19 cellular contexts compared by ENCODE assay signal in the genomic region with DNA sequence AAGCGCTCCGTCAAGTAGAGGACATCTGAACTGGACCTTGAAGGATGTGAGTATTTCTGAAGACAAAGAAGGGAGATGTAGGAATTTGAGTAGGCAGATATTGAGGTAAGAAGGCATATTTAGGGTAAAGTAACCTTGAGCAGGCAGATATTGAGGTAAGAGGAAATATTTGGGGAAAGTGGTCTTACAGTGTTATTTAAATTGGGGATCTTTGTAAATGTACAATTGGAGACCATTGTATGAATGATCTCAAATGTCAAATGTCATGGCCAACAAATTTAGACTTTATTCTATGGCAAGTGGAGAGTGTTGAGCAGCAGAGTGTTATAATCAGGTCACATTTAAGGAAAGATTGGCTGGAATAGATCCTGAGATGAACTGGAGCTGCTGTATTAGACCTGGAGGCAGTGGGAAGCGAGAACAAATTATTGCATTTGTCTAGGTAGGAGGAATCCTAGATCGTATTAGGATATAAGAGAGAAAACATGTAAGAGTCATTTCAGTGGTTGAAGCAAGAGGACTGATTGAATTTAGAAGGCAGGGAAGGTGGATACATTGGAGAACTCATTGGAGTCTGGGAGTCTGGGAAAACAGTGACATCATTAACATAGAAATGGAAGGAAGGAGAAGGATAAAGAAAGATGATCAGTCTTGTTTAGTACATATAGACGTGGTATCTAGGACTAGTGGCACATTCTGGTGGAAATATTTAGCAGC.
DNase-seq lines count a peak whose midpoint lies in the region; ATAC-seq, FAIRE-seq and TF ChIP-seq lines count a peak whose summit lies in the region.
"Had no signal": no experiment of that assay in that cellular context is flagged by ENCODE, and none has a peak within 500 bp of the region (broad histone marks: within the 10 kb centered on the region; RNA-seq: fewer than 3 reads in every experiment).

No MANE protein-coding gene starts in this region.

- H3K4me3 Mint-ChIP-seq in stimulated activated naive CD8-positive, alpha-beta T cell treated with anti-CD3 and anti-CD28 coated beads, Interleukin-15, Interleukin-2, amounts not matched to agents 100 ng/mL and 50 ng/mL, for 24 hours = no peak overlapping the region
- H3K4me3 Mint-ChIP-seq: H9 had no signal

- H4K20me1 ChIP-seq in MM.1S (ENCODE audit: insufficient read depth, low read length) = no peaks in the 10 kb centered on the region
- no peaks in the 10 kb centered on the region for H4K20me1 ChIP-seq in endothelial cell of umbilical vein (replicated peaks; ENCODE audit: control insufficient read depth, extremely low read depth, insufficient read depth, low read length)

- POLR2A ChIA-PET in endothelial cell of umbilical vein (lab: Charles Lee) = no interaction called here

- peaks cover 21% of the 10 kb centered on the region for H3K4me1 Mint-ChIP-seq in stimulated activated naive CD8-positive, alpha-beta T cell treated with anti-CD3 and anti-CD28 coated beads, Interleukin-15, Interleukin-2, amounts not matched to agents 100 ng/mL and 50 ng/mL, for 24 hours (ENCODE audit: low read depth)

- H2AFZ ChIP-seq in MM.1S (ENCODE audit: low read length) (no peak overlapping the region), endothelial cell of umbilical vein (ENCODE audit: low read depth, low read length) (no peak overlapping the region)

- H3K9me3 ChIP-seq in MM.1S (replicated peaks; ENCODE audit: insufficient read depth, low read length) (no peaks in the 10 kb centered on the region), endothelial cell of umbilical vein (replicated peaks; ENCODE audit: control insufficient read depth, insufficient read depth, low read length) (no peaks in the 10 kb centered on the region)
- H3K9me3 ChIP-seq: Caco-2, MG63 had no signal

- intact Hi-C loops in endothelial cell of umbilical vein (cut with micrococcal nuclease) = no loop called here

- no peaks in the 10 kb centered on the region for H3K36me3 Mint-ChIP-seq in stimulated activated naive CD8-positive, alpha-beta T cell treated with anti-CD3 and anti-CD28 coated beads, Interleukin-15, Interleukin-2, amounts not matched to agents 100 ng/mL and 50 ng/mL, for 24 hours (ENCODE audit: low read depth)
- H3K36me3 Mint-ChIP-seq: CD4-positive, CD25-positive, alpha-beta regulatory T cell had no signal

- H3K9me1 ChIP-seq in endothelial cell of umbilical vein (replicated peaks; ENCODE audit: control insufficient read depth, extremely low read depth, insufficient read depth, low read length) = no peaks in the 10 kb centered on the region

- in situ Hi-C loops in brain microvascular endothelial cell (cut with HindIII; ENCODE audit: low pct_ligation_motif_present, low sequenced_read_pairs) = no loop called here

- no peak for DNase-seq in stimulated activated naive CD8-positive, alpha-beta T cell treated with anti-CD3 and anti-CD28 coated beads, Interleukin-15, Interleukin-2, amounts not matched to agents 100 U/mL and 50 U/mL, for 24 hours
- DNase-seq in MM.1S = no peak
- no peak for DNase-seq in endothelial cell of umbilical vein (ENCODE audit: low read depth, low spot score)
- DNase-seq in brain microvascular endothelial cell = no peak
- DNase-seq in left lobe of liver (ENCODE audit: low spot score) = no peak
- DNase-seq in DMS79 treated with DMSO at 0.1 percent for 48 hours (lab: John Stamatoyannopoulos, UW) = no peak
- DNase-seq: Caco-2; CD4-positive, CD25-positive, alpha-beta regulatory T cell; H9; KBM-7; MG63; NCI-H1092 treated with DMSO at 0.1 percent for 48 hours; NCI-H510A treated with DMSO at 0.1 percent for 48 hours; NCI-H82; Right ventricle myocardium superior had no signal

- no peaks in the 10 kb centered on the region for H3K9me2 ChIP-seq in MM.1S (replicated peaks; ENCODE audit: insufficient read depth, low read length)

- H3K27me3 Mint-ChIP-seq in stimulated activated naive CD8-positive, alpha-beta T cell treated with anti-CD3 and anti-CD28 coated beads, Interleukin-15, Interleukin-2, amounts not matched to agents 100 ng/mL and 50 ng/mL, for 24 hours = peaks cover 21% of the 10 kb centered on the region

- BruUV-seq in endothelial cell of umbilical vein (replicated peaks; lab: Mats Ljungman, UMichigan) = no TSS peak

- H3K4me1 ChIP-seq in MM.1S (ENCODE audit: low read length) = peaks cover 11% of the 10 kb centered on the region
- H3K4me1 ChIP-seq in endothelial cell of umbilical vein (ENCODE audit: control insufficient read depth, extremely low read depth, insufficient read depth, low read length) = peaks cover 19% of the 10 kb centered on the region
- H3K4me1 ChIP-seq: Caco-2 had no signal

- no peak for ATAC-seq in stimulated activated naive CD8-positive, alpha-beta T cell treated with anti-CD3 and anti-CD28 coated beads, Interleukin-15, Interleukin-2, amounts not matched to agents 100 U/mL and 50 U/mL, for 24 hours
- no peak for ATAC-seq in GM21528 (IDR thresholded peaks at IDR 0.05; ENCODE audit: low FRiP score, unreplicated experiment)
- ATAC-seq in left lobe of liver = no peak
- ATAC-seq: Panc1 had no signal

- dilution Hi-C loops in endothelial cell of umbilical vein (cut with MboI; ENCODE audit: extremely low pct_ligation_motif_present, low sequenced_read_pairs) = no loop called here

- peaks cover 16% of the 10 kb centered on the region for H3F3A ChIP-seq in MM.1S (ENCODE audit: insufficient read depth, low read length)

- H3K36me3 ChIP-seq in MM.1S (replicated peaks; ENCODE audit: insufficient read depth, low read length) (no peaks in the 10 kb centered on the region), endothelial cell of umbilical vein (ENCODE audit: control insufficient read depth in 2 of 2, extremely low read depth in 1 of 2, insufficient read depth in 2 of 2, low read length in 2 of 2) (no peaks in the 10 kb centered on the region), brain microvascular endothelial cell (replicated peaks) (no peaks in the 10 kb centered on the region)

- no peak for TF ChIP-seq POLR2A in endothelial cell of umbilical vein (IDR thresholded peaks at IDR 0.05; ENCODE audit: low read depth, low read length)

- no peak for FAIRE-seq in endothelial cell of umbilical vein (lab: Jason Lieb, UNC)

- H3K9me3 Mint-ChIP-seq in stimulated activated naive CD8-positive, alpha-beta T cell treated with anti-CD3 and anti-CD28 coated beads, Interleukin-15, Interleukin-2, amounts not matched to agents 100 ng/mL and 50 ng/mL, for 24 hours = no peaks in the 10 kb centered on the region
- H3K9me3 Mint-ChIP-seq: H9 had no signal

- peak overlapping the region; percentile 76 for H3K4me2 ChIP-seq in MM.1S (ENCODE audit: low read depth, low read length)
- peak overlapping the region; percentile 46 for H3K4me2 ChIP-seq in endothelial cell of umbilical vein (ENCODE audit: insufficient read depth, low read length)

- H3K9ac ChIP-seq in MM.1S (ENCODE audit: low read length) = no peak overlapping the region
- H3K9ac ChIP-seq in endothelial cell of umbilical vein (replicated peaks; ENCODE audit: extremely low read depth, insufficient read depth, low read length) = no peak overlapping the region

- no peak for TF ChIP-seq CTCF in MM.1S (IDR thresholded peaks at IDR 0.05; ENCODE audit: low read length)
- TF ChIP-seq CTCF in endothelial cell of umbilical vein (IDR thresholded peaks at IDR 0.05; ENCODE audit: extremely low read depth in 1 of 2, insufficient read depth in 1 of 2, low read depth in 1 of 2, low read length in 2 of 2) = no peak
- no peak for TF ChIP-seq CTCF in brain microvascular endothelial cell (IDR thresholded peaks at IDR 0.05; ENCODE audit: low read depth, low read length, missing control alignments)

- H3K4me3 ChIP-seq in MM.1S (ENCODE audit: low read length) (no peak overlapping the region), endothelial cell of umbilical vein (replicated peaks in 1 of 3; ENCODE audit: insufficient read depth in 1 of 3, low read depth in 1 of 3, low read length in 3 of 3) (no peak overlapping the region), brain microvascular endothelial cell (ENCODE audit: low read depth, low read length) (no peak overlapping the region)
- H3K4me3 ChIP-seq: MG63, SK-N-MC had no signal

- peak overlapping the region; percentile 26 for H3K27ac Mint-ChIP-seq in stimulated activated naive CD8-positive, alpha-beta T cell treated with anti-CD3 and anti-CD28 coated beads, Interleukin-15, Interleukin-2, amounts not matched to agents 100 ng/mL and 50 ng/mL, for 24 hours
- H3K27ac Mint-ChIP-seq: CD4-positive, CD25-positive, alpha-beta regulatory T cell; H9 had no signal

- CTCF ChIA-PET in endothelial cell of umbilical vein (lab: Charles Lee) = interaction anchor here (1.2 to 2.0 kb wide), 4 partner anchors 27 to 587 kb away, joined by 4 to 10 read pairs (median 6); no protein-coding TSS in a partner anchor

- H3K27me3 ChIP-seq in MM.1S (replicated peaks; ENCODE audit: insufficient read depth, low read length) = peaks cover 33% of the 10 kb centered on the region
- H3K27me3 ChIP-seq in endothelial cell of umbilical vein (ENCODE audit: control insufficient read depth in 2 of 2, insufficient read depth in 2 of 2, low read length in 2 of 2) = peaks cover 13% of the 10 kb centered on the region in 2 experiments
- no peaks in the 10 kb centered on the region for H3K27me3 ChIP-seq in brain microvascular endothelial cell (replicated peaks)
- H3K27me3 ChIP-seq: MG63 had no signal

- H3K27ac ChIP-seq in MM.1S (ENCODE audit: low read length) = no peak overlapping the region
- H3K27ac ChIP-seq in endothelial cell of umbilical vein (ENCODE audit: insufficient read depth, low read depth, low read length) = no peak overlapping the region
- H3K27ac ChIP-seq in brain microvascular endothelial cell = no peak overlapping the region
- H3K27ac ChIP-seq: SK-N-MC had no signal

- H3K79me2 ChIP-seq in MM.1S (ENCODE audit: low read length) (no peaks in the 10 kb centered on the region), endothelial cell of umbilical vein (ENCODE audit: control insufficient read depth, insufficient read depth, low read length) (no peaks in the 10 kb centered on the region)

TF ChIP-seq in endothelial cell of umbilical vein, 7 proteins besides CTCF, POLR2A, EP300 and RAD21:
- TF ChIP-seq FOS (IDR thresholded peaks at IDR 0.05; ENCODE audit: borderline replicate concordance, insufficient read depth, low read length) = no peak
- TF ChIP-seq, protein P1, sequence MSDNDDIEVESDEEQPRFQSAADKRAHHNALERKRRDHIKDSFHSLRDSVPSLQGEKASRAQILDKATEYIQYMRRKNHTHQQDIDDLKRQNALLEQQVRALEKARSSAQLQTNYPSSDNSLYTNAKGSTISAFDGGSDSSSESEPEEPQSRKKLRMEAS (IDR thresholded peaks at IDR 0.05; ENCODE audit: insufficient read depth, insufficient read length) = no peak
